1 cellular context compared by ENCODE assay signal in the genomic region with DNA sequence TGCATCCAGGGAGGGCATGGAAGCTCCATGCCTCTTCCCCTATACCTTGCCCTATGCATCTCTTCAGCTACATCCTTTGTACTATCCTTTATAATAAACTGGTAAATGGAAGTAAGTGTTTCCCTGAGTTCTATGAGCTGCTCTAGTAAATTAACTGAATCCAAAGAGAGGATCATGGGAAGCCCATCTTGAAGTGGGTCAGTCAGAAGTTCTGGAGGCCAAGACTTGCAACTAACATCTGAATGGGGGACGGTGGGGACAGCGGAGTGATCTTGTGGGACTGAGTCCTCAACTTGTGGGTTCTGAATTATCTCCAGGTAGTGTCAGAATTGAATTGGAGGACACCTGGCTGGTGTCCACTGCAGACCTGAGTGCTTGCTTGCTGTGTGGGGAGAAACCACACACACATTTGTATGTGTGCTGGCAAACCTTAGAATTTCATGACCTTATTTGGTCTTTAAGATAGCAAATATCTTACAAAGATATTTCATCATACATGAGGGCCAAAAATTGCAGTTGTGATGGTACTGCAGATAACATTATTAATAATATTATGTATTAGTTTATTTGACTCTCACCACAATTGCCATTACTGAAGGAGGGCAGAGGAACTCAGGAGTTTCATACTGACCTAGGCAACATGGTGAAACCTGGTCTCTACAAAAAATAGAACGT.
A peak's percentile ranks its signal among the peaks of the same experiment; 100 is the strongest.
TF ChIP-seq lines count a peak whose summit lies in the region.

No MANE protein-coding gene starts in this region.

TF ChIP-seq in IMR-90, 13 proteins besides CTCF, POLR2A, EP300 and RAD21:
- TF ChIP-seq, protein P1, sequence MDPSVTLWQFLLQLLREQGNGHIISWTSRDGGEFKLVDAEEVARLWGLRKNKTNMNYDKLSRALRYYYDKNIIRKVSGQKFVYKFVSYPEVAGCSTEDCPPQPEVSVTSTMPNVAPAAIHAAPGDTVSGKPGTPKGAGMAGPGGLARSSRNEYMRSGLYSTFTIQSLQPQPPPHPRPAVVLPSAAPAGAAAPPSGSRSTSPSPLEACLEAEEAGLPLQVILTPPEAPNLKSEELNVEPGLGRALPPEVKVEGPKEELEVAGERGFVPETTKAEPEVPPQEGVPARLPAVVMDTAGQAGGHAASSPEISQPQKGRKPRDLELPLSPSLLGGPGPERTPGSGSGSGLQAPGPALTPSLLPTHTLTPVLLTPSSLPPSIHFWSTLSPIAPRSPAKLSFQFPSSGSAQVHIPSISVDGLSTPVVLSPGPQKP (IDR thresholded peaks at IDR 0.05; ENCODE audit: borderline replicate concordance, low read depth, low read length): no peak
- TF ChIP-seq CEBPB (IDR thresholded peaks at IDR 0.05; ENCODE audit: low read depth, low read length) (0 out of 2 replicates have a peak, but pooled peaks have one; percentile 10), SMC3 (IDR thresholded peaks at IDR 0.05; ENCODE audit: low read depth, low read length) (no peak), CHD1 (IDR thresholded peaks at IDR 0.05; ENCODE audit: low read depth, low read length) (no peak)
TF ChIP-seq in IMR-90: peak in this region for 1.
